Comparison of ENCODE assay signal across 21 cellular contexts in genomic region chrX:120365968-120366367, GRCh38. TPM values are rescaled to one million over a fixed set of nuclear protein-coding genes. Genes with fewer than 3 reads are reported as not detected.
"Had no signal": no experiment of that assay in that cellular context is flagged by ENCODE, and none has a peak within 500 bp of the region (broad histone marks: within the 10 kb centered on the region; RNA-seq: fewer than 3 reads in every experiment).

No MANE protein-coding gene starts in this region.

- H3K36me3 ChIP-seq: left lung, ovary, spleen, suprapubic skin, tibial nerve had no signal

- DNase-seq: kidney glomerular epithelial cell had no signal

- H3K4me3 Mint-ChIP-seq: activated CD4-positive, alpha-beta memory T cell treated with anti-CD3 and anti-CD28 coated beads, Interleukin-2, amount 10 ng/mL, durations not matched to agents 7 days and 5 days; activated CD4-positive, alpha-beta T cell treated with anti-CD3 and anti-CD28 coated beads, Interleukin-2, amount 10 ng/mL, durations not matched to agents 7 days and 5 days; activated T-cell treated with anti-CD3 and anti-CD28 coated beads, Interleukin-2, amount 50 U/mL, for 24 hours; WTC11 had no signal

- H3K27me3 Mint-ChIP-seq: activated CD4-positive, alpha-beta memory T cell treated with anti-CD3 and anti-CD28 coated beads, Interleukin-2, amount 10 ng/mL, durations not matched to agents 7 days and 5 days; activated CD4-positive, alpha-beta T cell treated with anti-CD3 and anti-CD28 coated beads, Interleukin-2, amount 10 ng/mL, durations not matched to agents 7 days and 5 days; progenitor cell of endocrine pancreas had no signal

- H3K9me3 ChIP-seq: left lung, mucosa of descending colon, ovary, spleen, suprapubic skin, tibial nerve had no signal

- H3K4me3 ChIP-seq: coronary artery, dorsolateral prefrontal cortex, left lung, mucosa of descending colon, ovary, spleen, suprapubic skin, tibial nerve had no signal

- ATAC-seq: activated naive CD4-positive, alpha-beta T cell treated with anti-CD3 and anti-CD28 coated beads, Interleukin-2, amount 50 U/mL, for 72 hours had no signal

- H3K27ac Mint-ChIP-seq: activated CD4-positive, alpha-beta memory T cell treated with anti-CD3 and anti-CD28 coated beads, Interleukin-2, amount 10 ng/mL, durations not matched to agents 7 days and 5 days; activated CD4-positive, alpha-beta T cell treated with anti-CD3 and anti-CD28 coated beads, Interleukin-2, amount 10 ng/mL, durations not matched to agents 7 days and 5 days; activated naive CD4-positive, alpha-beta T cell treated with anti-CD3 and anti-CD28 coated beads, Interleukin-2, amount 50 U/mL, for 72 hours; activated T-cell treated with anti-CD3 and anti-CD28 coated beads, Interleukin-2, amount 50 U/mL, for 24 hours; progenitor cell of endocrine pancreas; WTC11 had no signal

- H3K9me3 Mint-ChIP-seq: activated CD4-positive, alpha-beta memory T cell treated with anti-CD3 and anti-CD28 coated beads, Interleukin-2, amount 10 ng/mL, durations not matched to agents 7 days and 5 days; activated CD4-positive, alpha-beta T cell treated with anti-CD3 and anti-CD28 coated beads, Interleukin-2, amount 10 ng/mL, durations not matched to agents 7 days and 5 days; activated naive CD4-positive, alpha-beta T cell treated with anti-CD3 and anti-CD28 coated beads, Interleukin-2, amount 50 U/mL, for 72 hours; activated T-cell treated with anti-CD3 and anti-CD28 coated beads, Interleukin-2, amount 50 U/mL, for 24 hours; WTC11 had no signal

- H3K27ac ChIP-seq: coronary artery, dorsolateral prefrontal cortex, left lung, ovary, spleen, suprapubic skin, tibial nerve had no signal

- H3K36me3 Mint-ChIP-seq: activated naive CD4-positive, alpha-beta T cell treated with anti-CD3 and anti-CD28 coated beads, Interleukin-2, amount 50 U/mL, for 72 hours; naive B cell; WTC11 had no signal

- H3K27me3 ChIP-seq: left lung, ovary, suprapubic skin, tibial nerve had no signal

- H3K4me1 ChIP-seq: left lung, spleen, suprapubic skin, tibial nerve had no signal

- H3K4me1 Mint-ChIP-seq: activated CD4-positive, alpha-beta memory T cell treated with anti-CD3 and anti-CD28 coated beads, Interleukin-2, amount 10 ng/mL, durations not matched to agents 7 days and 5 days; activated CD4-positive, alpha-beta T cell treated with anti-CD3 and anti-CD28 coated beads, Interleukin-2, amount 10 ng/mL, durations not matched to agents 7 days and 5 days; WTC11 had no signal

RNA-seq across cellular contexts. Expression of gene ATP1B4, which starts 4.1 kb away (rescaled TPM):
- total RNA-seq: activated CD4-positive, alpha-beta memory T cell treated with anti-CD3 and anti-CD28 coated beads, Interleukin-2, amount 10 ng/mL, durations not matched to agents 7 days and 5 days; activated CD4-positive, alpha-beta T cell treated with anti-CD3 and anti-CD28 coated beads, Interleukin-2, amount 10 ng/mL, durations not matched to agents 7 days and 5 days; activated naive CD4-positive, alpha-beta T cell treated with anti-CD3 and anti-CD28 coated beads, Interleukin-2, amount 50 U/mL, for 72 hours; cerebellum; dorsolateral prefrontal cortex; epithelial cell of proximal tubule; left lung; lung microvascular endothelial cell; mesenteric fat pad; mucosa of descending colon; ovary; progenitor cell of endocrine pancreas; spleen; suprapubic skin; tibial nerve; ureter; WTC11 had no signal

RNA-seq across cellular contexts. Expression of gene TMEM255A, which starts 54.7 kb away (rescaled TPM):
- total RNA-seq: activated CD4-positive, alpha-beta memory T cell treated with anti-CD3 and anti-CD28 coated beads, Interleukin-2, amount 10 ng/mL, durations not matched to agents 7 days and 5 days; activated CD4-positive, alpha-beta T cell treated with anti-CD3 and anti-CD28 coated beads, Interleukin-2, amount 10 ng/mL, durations not matched to agents 7 days and 5 days; activated naive CD4-positive, alpha-beta T cell treated with anti-CD3 and anti-CD28 coated beads, Interleukin-2, amount 50 U/mL, for 72 hours; lung microvascular endothelial cell had no signal
